In the genomic region with DNA sequence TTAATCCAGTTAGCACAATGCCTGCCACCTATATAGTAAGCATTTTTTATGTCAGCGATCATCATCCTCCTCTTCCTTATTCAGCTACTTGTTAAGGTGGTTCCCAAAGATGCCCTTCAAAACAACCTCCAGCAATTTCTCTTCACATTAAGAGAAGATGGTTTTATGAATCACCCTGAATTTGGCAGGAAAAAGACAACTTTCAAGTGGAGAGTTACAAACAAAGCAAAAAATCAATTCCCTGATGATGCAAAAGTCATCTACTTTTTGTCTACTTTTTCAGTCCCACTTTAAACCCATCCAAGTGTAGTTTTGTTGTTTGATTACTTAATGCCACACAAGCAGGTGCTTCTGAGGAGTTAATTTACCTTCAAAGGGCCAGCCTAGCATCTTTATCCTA, we compare ENCODE assay signal across 17 cellular contexts.
"Had no signal": no experiment of that assay in that cellular context is flagged by ENCODE, and none has a peak within 500 bp of the region (broad histone marks: within the 10 kb centered on the region; RNA-seq: fewer than 3 reads in every experiment).

No MANE protein-coding gene starts in this region.

- H3K27me3 ChIP-seq: body of pancreas, esophagus muscularis mucosa, sigmoid colon, testis had no signal

- H3K4me1 Mint-ChIP-seq: activated naive CD4-positive, alpha-beta T cell treated with anti-CD3 and anti-CD28 coated beads, Interleukin-2, amount 50 U/mL, for 24 hours; central memory CD8-positive, alpha-beta T cell had no signal

- H3K27me3 Mint-ChIP-seq: activated naive CD4-positive, alpha-beta T cell treated with anti-CD3 and anti-CD28 coated beads, Interleukin-2, amount 50 U/mL, for 24 hours; central memory CD8-positive, alpha-beta T cell had no signal

- H3K4me3 Mint-ChIP-seq: activated naive CD4-positive, alpha-beta T cell treated with anti-CD3 and anti-CD28 coated beads, Interleukin-2, amount 50 U/mL, for 24 hours; central memory CD8-positive, alpha-beta T cell; dendritic cell treated with granulocyte-macrophage colony-stimulating factor and Interleukin-4, amounts not matched to agents 40 ng/mL and 50 ng/mL, for 4 days; nephron; T-helper 2 cell treated with Interferon-gamma antibody and Interleukin-4, amounts not matched to agents 5 μg/mL and 100 μg/mL, for 36 hours had no signal

- DNase-seq: activated CD4-positive, alpha-beta T cell treated with anti-CD3 and anti-CD28 coated beads, Interleukin-2, amount 50 U/mL, for 4 hours; activated T-cell treated with anti-CD3 and anti-CD28 coated beads, Interleukin-2, amount 50 U/mL, for 1 hour; body of pancreas; kidney; left ventricle myocardium inferior; mesendoderm; sigmoid colon; stimulated activated CD4-positive, alpha-beta T cell treated with anti-CD3 and anti-CD28 coated beads, Interleukin-12 subunit alpha, Interleukin-12 subunit beta, amount 100 ng/mL, for 4 hours; stimulated activated naive CD4-positive, alpha-beta T cell treated with Interleukin-2 at 50 U/mL for 16 hours; testis had no signal

- H3K27ac Mint-ChIP-seq: activated naive CD4-positive, alpha-beta T cell treated with anti-CD3 and anti-CD28 coated beads, Interleukin-2, amount 50 U/mL, for 24 hours; dendritic cell treated with granulocyte-macrophage colony-stimulating factor and Interleukin-4, amounts not matched to agents 40 ng/mL and 50 ng/mL, for 4 days; T-helper 2 cell treated with Interferon-gamma antibody and Interleukin-4, amounts not matched to agents 5 μg/mL and 100 μg/mL, for 36 hours had no signal

- ATAC-seq: activated CD4-positive, CD25-positive, alpha-beta regulatory T cell treated with anti-CD3 and anti-CD28 coated beads, Interleukin-2, amount 50 U/mL, for 24 hours; body of pancreas had no signal

- H3K36me3 Mint-ChIP-seq: activated naive CD4-positive, alpha-beta T cell treated with anti-CD3 and anti-CD28 coated beads, Interleukin-2, amount 50 U/mL, for 24 hours had no signal

- H3K27ac ChIP-seq: body of pancreas, testis had no signal

- H3K4me3 ChIP-seq: body of pancreas, esophagus muscularis mucosa, left ventricle myocardium inferior, sigmoid colon, testis had no signal

- H3K9me3 ChIP-seq: body of pancreas, esophagus muscularis mucosa, left ventricle myocardium inferior, sigmoid colon, testis had no signal

- H3K36me3 ChIP-seq: esophagus muscularis mucosa, left ventricle myocardium inferior, sigmoid colon had no signal

- H3K9me3 Mint-ChIP-seq: activated naive CD4-positive, alpha-beta T cell treated with anti-CD3 and anti-CD28 coated beads, Interleukin-2, amount 50 U/mL, for 24 hours; central memory CD8-positive, alpha-beta T cell; dendritic cell treated with granulocyte-macrophage colony-stimulating factor and Interleukin-4, amounts not matched to agents 40 ng/mL and 50 ng/mL, for 4 days; nephron; T-helper 2 cell treated with Interferon-gamma antibody and Interleukin-4, amounts not matched to agents 5 μg/mL and 100 μg/mL, for 36 hours had no signal
